Comparison of ENCODE assay signal across 38 cellular contexts in genomic region chr6:13493147-13493546, GRCh38.
"Had no signal": no experiment of that assay in that cellular context is flagged by ENCODE, and none has a peak within 500 bp of the region (broad histone marks: within the 10 kb centered on the region; RNA-seq: fewer than 3 reads in every experiment).

No MANE protein-coding gene starts in this region.

- H3K36me3 ChIP-seq: adrenal gland, ascending aorta, brain microvascular endothelial cell, breast epithelium, cardiac muscle cell had no signal

- DNase-seq: activated effector memory CD4-positive, alpha-beta T cell treated with anti-CD3 and anti-CD28 coated beads, Interleukin-2, amount 50 U/mL, for 16 hours; activated effector memory CD4-positive, alpha-beta T cell treated with Interleukin-2 at 50 U/mL for 16 hours; activated gamma-delta T cell; activated gamma-delta T cell treated with Interleukin-2 at 50 U/mL for 16 hours; activated naive CD4-positive, alpha-beta T cell; activated naive CD4-positive, alpha-beta T cell treated with anti-CD3 and anti-CD28 coated beads for 36 hours; activated naive CD4-positive, alpha-beta T cell treated with anti-CD3 and anti-CD28 coated beads, Interleukin-2, amount 10 ng/mL, durations not matched to agents 7 days and 5 days; activated naive CD4-positive, alpha-beta T cell treated with anti-CD3 and anti-CD28 coated beads, Interleukin-2, amount 50 U/mL, for 16 hours; activated naive CD4-positive, alpha-beta T cell treated with Interleukin-2 at 50 U/mL for 16 hours; activated naive CD8-positive, alpha-beta T cell treated with anti-CD3 and anti-CD28 coated beads for 36 hours; activated naive CD8-positive, alpha-beta T cell treated with anti-CD3 and anti-CD28 coated beads, Interleukin-2, amount 10 ng/mL, durations not matched to agents 7 days and 5 days; activated naive CD8-positive, alpha-beta T cell treated with anti-CD3 and anti-CD28 coated beads, Interleukin-2, amount 50 U/mL, for 24 hours; activated T-cell treated with anti-CD3 and anti-CD28 coated beads, Interleukin-2, amount 50 U/mL, for 24 hours; activated T-cell treated with anti-CD3 and anti-CD28 coated beads, Interleukin-2, amount 50 U/mL, for 4 hours; activated T-cell treated with anti-CD3 and anti-CD28 coated beads, Interleukin-2, amount 50 U/mL, for 48 hours; activated T-cell treated with anti-CD3 and anti-CD28 coated beads, Interleukin-2, amount 50 U/mL, for 72 hours; adrenal gland; amniotic stem cell; amygdala; anterior cingulate cortex; aorta; body of pancreas; brain microvascular endothelial cell; caudate nucleus; central memory CD4-positive, alpha-beta T cell; cerebellar nuclear complex had no signal

- H3K4me3 ChIP-seq: adrenal gland, ascending aorta, body of pancreas, breast epithelium, cardiac muscle cell had no signal

- H3K9me3 Mint-ChIP-seq: activated naive CD4-positive, alpha-beta T cell treated with anti-CD3 and anti-CD28 coated beads for 36 hours; activated naive CD4-positive, alpha-beta T cell treated with anti-CD3 and anti-CD28 coated beads, Interleukin-2, amount 10 ng/mL, durations not matched to agents 7 days and 5 days; activated naive CD4-positive, alpha-beta T cell treated with anti-CD3 and anti-CD28 coated beads, Interleukin-2, amount 50 U/mL, for 24 hours; activated naive CD4-positive, alpha-beta T cell treated with anti-CD3 and anti-CD28 coated beads, Interleukin-2, amount 50 U/mL, for 72 hours; activated naive CD8-positive, alpha-beta T cell treated with anti-CD3 and anti-CD28 coated beads for 36 hours; activated naive CD8-positive, alpha-beta T cell treated with anti-CD3 and anti-CD28 coated beads, Interleukin-2, amount 10 ng/mL, durations not matched to agents 7 days and 5 days; activated naive CD8-positive, alpha-beta T cell treated with anti-CD3 and anti-CD28 coated beads, Interleukin-2, amount 50 U/mL, for 24 hours; activated T-cell treated with anti-CD3 and anti-CD28 coated beads, Interleukin-2, amount 50 U/mL, for 24 hours; activated T-cell treated with anti-CD3 and anti-CD28 coated beads, Interleukin-2, amount 50 U/mL, for 4 hours; activated T-cell treated with anti-CD3 and anti-CD28 coated beads, Interleukin-2, amount 50 U/mL, for 72 hours; activated T-helper 1 cell treated with anti-CD3 and anti-CD28 coated beads, Interleukin-12 subunit alpha, Interleukin-12 subunit beta, Interleukin-2, Interleukin-4 antibody, amounts not matched to agents 30 ng/mL and 10 ng/mL and 1 ng/mL, durations not matched to agents 14 hours and 24 hours and 36 hours; activated T-helper 17 cell treated with anti-CD3 and anti-CD28 coated beads, Interleukin-2, amount 50 U/mL, for 72 hours; activated T-helper 2 cell treated with anti-CD3 and anti-CD28 coated beads, Interferon-gamma antibody, Interleukin-2, Interleukin-4, amounts not matched to agents 10 μg/mL and 5 μg/mL and 100 μg/mL, durations not matched to agents 14 hours and 24 hours and 36 hours; central memory CD8-positive, alpha-beta T cell had no signal

- ATAC-seq: activated naive CD4-positive, alpha-beta T cell treated with anti-CD3 and anti-CD28 coated beads, Interleukin-2, amount 50 U/mL, for 72 hours; activated naive CD8-positive, alpha-beta T cell treated with anti-CD3 and anti-CD28 coated beads, Interleukin-2, amount 50 U/mL, for 24 hours; activated T-cell treated with anti-CD3 and anti-CD28 coated beads, Interleukin-2, amount 50 U/mL, for 4 hours; activated T-cell treated with anti-CD3 and anti-CD28 coated beads, Interleukin-2, amount 50 U/mL, for 72 hours; activated T-helper 17 cell treated with anti-CD3 and anti-CD28 coated beads, Interleukin-2, amount 50 U/mL, for 72 hours; body of pancreas had no signal

- H3K27me3 Mint-ChIP-seq: activated naive CD4-positive, alpha-beta T cell treated with anti-CD3 and anti-CD28 coated beads, Interleukin-2, amount 50 U/mL, for 24 hours; activated naive CD8-positive, alpha-beta T cell; activated T-helper 17 cell treated with anti-CD3 and anti-CD28 coated beads, Interleukin-2, amount 50 U/mL, for 72 hours; central memory CD8-positive, alpha-beta T cell had no signal

- H3K27ac ChIP-seq: adrenal gland, ascending aorta, body of pancreas, brain microvascular endothelial cell, breast epithelium, cardiac muscle cell had no signal

- H3K27ac Mint-ChIP-seq: activated naive CD4-positive, alpha-beta T cell treated with anti-CD3 and anti-CD28 coated beads for 36 hours; activated naive CD4-positive, alpha-beta T cell treated with anti-CD3 and anti-CD28 coated beads, Interleukin-2, amount 10 ng/mL, durations not matched to agents 7 days and 5 days; activated naive CD4-positive, alpha-beta T cell treated with anti-CD3 and anti-CD28 coated beads, Interleukin-2, amount 50 U/mL, for 24 hours; activated naive CD4-positive, alpha-beta T cell treated with anti-CD3 and anti-CD28 coated beads, Interleukin-2, amount 50 U/mL, for 72 hours; activated naive CD8-positive, alpha-beta T cell; activated naive CD8-positive, alpha-beta T cell treated with anti-CD3 and anti-CD28 coated beads for 36 hours; activated naive CD8-positive, alpha-beta T cell treated with anti-CD3 and anti-CD28 coated beads, Interleukin-2, amount 10 ng/mL, durations not matched to agents 7 days and 5 days; activated naive CD8-positive, alpha-beta T cell treated with anti-CD3 and anti-CD28 coated beads, Interleukin-2, amount 50 U/mL, for 24 hours; activated T-cell treated with anti-CD3 and anti-CD28 coated beads, Interleukin-2, amount 50 U/mL, for 24 hours; activated T-cell treated with anti-CD3 and anti-CD28 coated beads, Interleukin-2, amount 50 U/mL, for 72 hours; activated T-helper 1 cell treated with anti-CD3 and anti-CD28 coated beads, Interleukin-12 subunit alpha, Interleukin-12 subunit beta, Interleukin-2, Interleukin-4 antibody, amounts not matched to agents 30 ng/mL and 10 ng/mL and 1 ng/mL, durations not matched to agents 14 hours and 24 hours and 36 hours; activated T-helper 17 cell treated with anti-CD3 and anti-CD28 coated beads, Interleukin-2, amount 50 U/mL, for 72 hours; activated T-helper 2 cell treated with anti-CD3 and anti-CD28 coated beads, Interferon-gamma antibody, Interleukin-2, Interleukin-4, amounts not matched to agents 10 μg/mL and 5 μg/mL and 100 μg/mL, durations not matched to agents 14 hours and 24 hours and 36 hours; brain had no signal

- H3K4me1 Mint-ChIP-seq: activated T-helper 17 cell treated with anti-CD3 and anti-CD28 coated beads, Interleukin-2, amount 50 U/mL, for 72 hours had no signal

- FAIRE-seq: astrocyte had no signal

- H3K4me3 Mint-ChIP-seq: activated naive CD4-positive, alpha-beta T cell treated with anti-CD3 and anti-CD28 coated beads for 36 hours; activated naive CD4-positive, alpha-beta T cell treated with anti-CD3 and anti-CD28 coated beads, Interleukin-2, amount 10 ng/mL, durations not matched to agents 7 days and 5 days; activated naive CD4-positive, alpha-beta T cell treated with anti-CD3 and anti-CD28 coated beads, Interleukin-2, amount 50 U/mL, for 24 hours; activated naive CD8-positive, alpha-beta T cell; activated naive CD8-positive, alpha-beta T cell treated with anti-CD3 and anti-CD28 coated beads for 36 hours; activated naive CD8-positive, alpha-beta T cell treated with anti-CD3 and anti-CD28 coated beads, Interleukin-2, amount 10 ng/mL, durations not matched to agents 7 days and 5 days; activated naive CD8-positive, alpha-beta T cell treated with anti-CD3 and anti-CD28 coated beads, Interleukin-2, amount 50 U/mL, for 24 hours; activated T-cell treated with anti-CD3 and anti-CD28 coated beads, Interleukin-2, amount 50 U/mL, for 24 hours; activated T-cell treated with anti-CD3 and anti-CD28 coated beads, Interleukin-2, amount 50 U/mL, for 4 hours; activated T-cell treated with anti-CD3 and anti-CD28 coated beads, Interleukin-2, amount 50 U/mL, for 72 hours; activated T-helper 1 cell treated with anti-CD3 and anti-CD28 coated beads, Interleukin-12 subunit alpha, Interleukin-12 subunit beta, Interleukin-2, Interleukin-4 antibody, amounts not matched to agents 30 ng/mL and 10 ng/mL and 1 ng/mL, durations not matched to agents 14 hours and 24 hours and 36 hours; activated T-helper 17 cell treated with anti-CD3 and anti-CD28 coated beads, Interleukin-2, amount 50 U/mL, for 72 hours; brain; central memory CD8-positive, alpha-beta T cell had no signal

- H3K9me3 ChIP-seq: adrenal gland, ascending aorta, body of pancreas, breast epithelium had no signal

- H3K4me1 ChIP-seq: breast epithelium had no signal

- H3K36me3 Mint-ChIP-seq: activated naive CD4-positive, alpha-beta T cell treated with anti-CD3 and anti-CD28 coated beads, Interleukin-2, amount 10 ng/mL, durations not matched to agents 7 days and 5 days; activated naive CD4-positive, alpha-beta T cell treated with anti-CD3 and anti-CD28 coated beads, Interleukin-2, amount 50 U/mL, for 24 hours; activated naive CD4-positive, alpha-beta T cell treated with anti-CD3 and anti-CD28 coated beads, Interleukin-2, amount 50 U/mL, for 72 hours; activated naive CD8-positive, alpha-beta T cell; activated naive CD8-positive, alpha-beta T cell treated with anti-CD3 and anti-CD28 coated beads for 36 hours; activated naive CD8-positive, alpha-beta T cell treated with anti-CD3 and anti-CD28 coated beads, Interleukin-2, amount 10 ng/mL, durations not matched to agents 7 days and 5 days; brain had no signal

- H3K27me3 ChIP-seq: adrenal gland, ascending aorta, body of pancreas, brain microvascular endothelial cell, breast epithelium had no signal
